ENCODE assay signal across 1 cellular context in the genomic region with DNA sequence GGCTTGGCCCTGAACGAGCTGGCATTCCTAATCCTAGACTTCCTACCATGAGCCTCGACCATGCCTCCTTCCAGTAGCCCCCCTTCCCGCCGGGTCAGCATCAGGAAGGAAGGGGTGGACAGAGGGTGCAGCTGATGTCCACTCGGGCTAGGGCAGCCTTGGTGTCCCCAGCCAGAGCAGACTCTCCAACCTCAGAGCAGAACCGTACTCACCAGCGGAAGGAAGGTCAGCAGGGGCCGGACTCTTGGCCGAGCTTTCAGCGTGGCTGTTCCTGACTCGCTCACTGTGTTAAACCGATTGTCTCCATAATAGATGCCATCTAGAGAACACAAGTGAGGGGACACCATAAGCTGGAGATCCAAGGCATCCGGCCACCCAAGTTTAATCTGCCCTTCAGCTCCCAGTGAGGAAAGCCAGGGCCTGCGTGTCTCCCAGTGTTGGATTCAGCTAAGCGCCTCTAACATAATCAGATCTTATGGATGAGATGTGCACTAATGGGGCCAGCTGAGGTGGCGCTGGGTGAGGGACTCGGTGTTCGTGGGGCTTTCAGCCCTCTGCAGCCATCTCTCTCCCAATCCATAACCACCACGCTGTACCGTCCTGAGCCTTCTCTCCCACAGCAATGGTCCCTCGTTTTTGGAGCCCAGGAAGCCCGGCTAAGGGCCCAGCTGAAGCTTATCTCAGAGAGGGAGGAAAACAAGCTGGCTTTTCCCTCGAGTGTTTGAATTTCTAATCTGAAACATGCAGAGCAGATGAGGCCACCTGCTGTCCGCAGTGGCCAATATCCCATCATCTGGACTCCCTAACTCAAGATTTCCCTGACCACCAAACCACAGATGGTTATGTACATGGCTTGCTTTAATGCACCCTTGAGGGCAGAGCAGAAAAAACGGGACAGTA.
A peak's percentile ranks its signal among the peaks of the same experiment; 100 is the strongest.
TF ChIP-seq lines count a peak whose summit lies in the region.

No MANE protein-coding gene starts in this region.

TF ChIP-seq in K562, 482 proteins besides CTCF, POLR2A, EP300 and RAD21 (continued from another document and continues in another):
- TF ChIP-seq SMARCB1 (IDR thresholded peaks at IDR 0.05; ENCODE audit: insufficient read length, low read depth) (no peak), FOXK2 (conservative IDR thresholded peaks at IDR 0.05 in 1 of 2, IDR thresholded peaks at IDR 0.05 in 1 of 2; ENCODE audit: low read depth in 2 of 2) (peak; percentile 58 to 73; a peak in 3 of 4 replicates), DMBX1 (CRISPR knock-in tag; IDR thresholded peaks at IDR 0.05; ENCODE audit: borderline replicate concordance) (peak; percentile 66; the same call in 1 of the 2 replicates), CBFB (CRISPR knock-in tag; IDR thresholded peaks at IDR 0.05) (peak; percentile 84; the same call in 1 of the 2 replicates), ZNF263 (CRISPR knock-in tag; IDR thresholded peaks at IDR 0.05; ENCODE audit: borderline replicate concordance) (0 out of 2 replicates have a peak, but pooled peaks have one; percentile 40), FOXA3 (CRISPR knock-in tag; conservative IDR thresholded peaks at IDR 0.05 in 1 of 2, IDR thresholded peaks at IDR 0.05 in 1 of 2) (peak; percentile 66 to 84; a peak in 3 of 4 replicates), ZNF384 (IDR thresholded peaks at IDR 0.05; ENCODE audit: low read depth, low read length) (0 out of 2 replicates have a peak, but pooled peaks have one; percentile 14), E2F3 (CRISPR knock-in tag; IDR thresholded peaks at IDR 0.05) (no peak), MTA3 (IDR thresholded peaks at IDR 0.05; ENCODE audit: borderline replicate concordance) (no peak), HNRNPK (IDR thresholded peaks at IDR 0.05; ENCODE audit: low read depth, low read length, poor library complexity, severe bottlenecking) (no peak), TEAD2 (tag; IDR thresholded peaks at IDR 0.05) (no peak), HMG20A (CRISPR knock-in tag; conservative IDR thresholded peaks at IDR 0.05) (no peak), SMAD3 (CRISPR knock-in tag; conservative IDR thresholded peaks at IDR 0.05) (no peak), ZNF79 (CRISPR knock-in tag; IDR thresholded peaks at IDR 0.05; ENCODE audit: low read depth) (no peak), KAT7 (CRISPR knock-in tag; IDR thresholded peaks at IDR 0.05; ENCODE audit: borderline replicate concordance) (no peak), PCBP2 (IDR thresholded peaks at IDR 0.05; ENCODE audit: low read depth, low read length, poor library complexity, severe bottlenecking) (no peak), ATF1 (CRISPR knock-in tag; IDR thresholded peaks at IDR 0.05) (no peak), ATF1 (tag; IDR thresholded peaks at IDR 0.05) (no peak), PRPF4 (IDR thresholded peaks at IDR 0.05; ENCODE audit: insufficient read depth, low read depth, low read length, poor library complexity, severe bottlenecking) (no peak), BRD9 (IDR thresholded peaks at IDR 0.05; ENCODE audit: low read depth, partially characterized antibody) (no peak), STAG1 (CRISPR knock-in tag; IDR thresholded peaks at IDR 0.05; ENCODE audit: borderline replicate concordance) (peak; percentile 37; the same call in 1 of the 2 replicates), NCOA6 (IDR thresholded peaks at IDR 0.05) (no peak), TRIM24 (IDR thresholded peaks at IDR 0.05) (peak; percentile 46 to 50; a peak in 1 of 4 replicates), POLR2AphosphoS5 (IDR thresholded peaks at IDR 0.05; ENCODE audit: control insufficient read depth, insufficient read depth, low read depth, low read length) (peak; percentile 63), ZNF121 (CRISPR knock-in tag; conservative IDR thresholded peaks at IDR 0.05) (no peak), TBL1XR1 (IDR thresholded peaks at IDR 0.05; ENCODE audit: low read length in 2 of 2) (peak in 1 of 2 experiments; percentile 52; a peak in 1 of 4 replicates)
- TF ChIP-seq, protein P1, sequence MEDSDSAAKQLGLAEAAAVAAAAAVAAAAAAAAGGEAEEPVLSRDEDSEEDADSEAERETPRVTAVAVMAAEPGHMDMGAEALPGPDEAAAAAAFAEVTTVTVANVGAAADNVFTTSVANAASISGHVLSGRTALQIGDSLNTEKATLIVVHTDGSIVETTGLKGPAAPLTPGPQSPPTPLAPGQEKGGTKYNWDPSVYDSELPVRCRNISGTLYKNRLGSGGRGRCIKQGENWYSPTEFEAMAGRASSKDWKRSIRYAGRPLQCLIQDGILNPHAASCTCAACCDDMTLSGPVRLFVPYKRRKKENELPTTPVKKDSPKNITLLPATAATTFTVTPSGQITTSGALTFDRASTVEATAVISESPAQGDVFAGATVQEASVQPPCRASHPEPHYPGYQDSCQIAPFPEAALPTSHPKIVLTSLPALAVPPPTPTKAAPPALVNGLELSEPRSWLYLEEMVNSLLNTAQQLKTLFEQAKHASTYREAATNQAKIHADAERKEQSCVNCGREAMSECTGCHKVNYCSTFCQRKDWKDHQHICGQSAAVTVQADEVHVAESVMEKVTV (CRISPR knock-in tag; IDR thresholded peaks at IDR 0.05): peak; percentile 60
- TF ChIP-seq, protein P2, sequence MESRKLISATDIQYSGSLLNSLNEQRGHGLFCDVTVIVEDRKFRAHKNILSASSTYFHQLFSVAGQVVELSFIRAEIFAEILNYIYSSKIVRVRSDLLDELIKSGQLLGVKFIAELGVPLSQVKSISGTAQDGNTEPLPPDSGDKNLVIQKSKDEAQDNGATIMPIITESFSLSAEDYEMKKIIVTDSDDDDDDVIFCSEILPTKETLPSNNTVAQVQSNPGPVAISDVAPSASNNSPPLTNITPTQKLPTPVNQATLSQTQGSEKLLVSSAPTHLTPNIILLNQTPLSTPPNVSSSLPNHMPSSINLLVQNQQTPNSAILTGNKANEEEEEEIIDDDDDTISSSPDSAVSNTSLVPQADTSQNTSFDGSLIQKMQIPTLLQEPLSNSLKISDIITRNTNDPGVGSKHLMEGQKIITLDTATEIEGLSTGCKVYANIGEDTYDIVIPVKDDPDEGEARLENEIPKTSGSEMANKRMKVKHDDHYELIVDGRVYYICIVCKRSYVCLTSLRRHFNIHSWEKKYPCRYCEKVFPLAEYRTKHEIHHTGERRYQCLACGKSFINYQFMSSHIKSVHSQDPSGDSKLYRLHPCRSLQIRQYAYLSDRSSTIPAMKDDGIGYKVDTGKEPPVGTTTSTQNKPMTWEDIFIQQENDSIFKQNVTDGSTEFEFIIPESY (CRISPR knock-in tag; IDR thresholded peaks at IDR 0.05): 0 out of 2 replicates have a peak, but pooled peaks have one; percentile 10
- TF ChIP-seq, protein P3, sequence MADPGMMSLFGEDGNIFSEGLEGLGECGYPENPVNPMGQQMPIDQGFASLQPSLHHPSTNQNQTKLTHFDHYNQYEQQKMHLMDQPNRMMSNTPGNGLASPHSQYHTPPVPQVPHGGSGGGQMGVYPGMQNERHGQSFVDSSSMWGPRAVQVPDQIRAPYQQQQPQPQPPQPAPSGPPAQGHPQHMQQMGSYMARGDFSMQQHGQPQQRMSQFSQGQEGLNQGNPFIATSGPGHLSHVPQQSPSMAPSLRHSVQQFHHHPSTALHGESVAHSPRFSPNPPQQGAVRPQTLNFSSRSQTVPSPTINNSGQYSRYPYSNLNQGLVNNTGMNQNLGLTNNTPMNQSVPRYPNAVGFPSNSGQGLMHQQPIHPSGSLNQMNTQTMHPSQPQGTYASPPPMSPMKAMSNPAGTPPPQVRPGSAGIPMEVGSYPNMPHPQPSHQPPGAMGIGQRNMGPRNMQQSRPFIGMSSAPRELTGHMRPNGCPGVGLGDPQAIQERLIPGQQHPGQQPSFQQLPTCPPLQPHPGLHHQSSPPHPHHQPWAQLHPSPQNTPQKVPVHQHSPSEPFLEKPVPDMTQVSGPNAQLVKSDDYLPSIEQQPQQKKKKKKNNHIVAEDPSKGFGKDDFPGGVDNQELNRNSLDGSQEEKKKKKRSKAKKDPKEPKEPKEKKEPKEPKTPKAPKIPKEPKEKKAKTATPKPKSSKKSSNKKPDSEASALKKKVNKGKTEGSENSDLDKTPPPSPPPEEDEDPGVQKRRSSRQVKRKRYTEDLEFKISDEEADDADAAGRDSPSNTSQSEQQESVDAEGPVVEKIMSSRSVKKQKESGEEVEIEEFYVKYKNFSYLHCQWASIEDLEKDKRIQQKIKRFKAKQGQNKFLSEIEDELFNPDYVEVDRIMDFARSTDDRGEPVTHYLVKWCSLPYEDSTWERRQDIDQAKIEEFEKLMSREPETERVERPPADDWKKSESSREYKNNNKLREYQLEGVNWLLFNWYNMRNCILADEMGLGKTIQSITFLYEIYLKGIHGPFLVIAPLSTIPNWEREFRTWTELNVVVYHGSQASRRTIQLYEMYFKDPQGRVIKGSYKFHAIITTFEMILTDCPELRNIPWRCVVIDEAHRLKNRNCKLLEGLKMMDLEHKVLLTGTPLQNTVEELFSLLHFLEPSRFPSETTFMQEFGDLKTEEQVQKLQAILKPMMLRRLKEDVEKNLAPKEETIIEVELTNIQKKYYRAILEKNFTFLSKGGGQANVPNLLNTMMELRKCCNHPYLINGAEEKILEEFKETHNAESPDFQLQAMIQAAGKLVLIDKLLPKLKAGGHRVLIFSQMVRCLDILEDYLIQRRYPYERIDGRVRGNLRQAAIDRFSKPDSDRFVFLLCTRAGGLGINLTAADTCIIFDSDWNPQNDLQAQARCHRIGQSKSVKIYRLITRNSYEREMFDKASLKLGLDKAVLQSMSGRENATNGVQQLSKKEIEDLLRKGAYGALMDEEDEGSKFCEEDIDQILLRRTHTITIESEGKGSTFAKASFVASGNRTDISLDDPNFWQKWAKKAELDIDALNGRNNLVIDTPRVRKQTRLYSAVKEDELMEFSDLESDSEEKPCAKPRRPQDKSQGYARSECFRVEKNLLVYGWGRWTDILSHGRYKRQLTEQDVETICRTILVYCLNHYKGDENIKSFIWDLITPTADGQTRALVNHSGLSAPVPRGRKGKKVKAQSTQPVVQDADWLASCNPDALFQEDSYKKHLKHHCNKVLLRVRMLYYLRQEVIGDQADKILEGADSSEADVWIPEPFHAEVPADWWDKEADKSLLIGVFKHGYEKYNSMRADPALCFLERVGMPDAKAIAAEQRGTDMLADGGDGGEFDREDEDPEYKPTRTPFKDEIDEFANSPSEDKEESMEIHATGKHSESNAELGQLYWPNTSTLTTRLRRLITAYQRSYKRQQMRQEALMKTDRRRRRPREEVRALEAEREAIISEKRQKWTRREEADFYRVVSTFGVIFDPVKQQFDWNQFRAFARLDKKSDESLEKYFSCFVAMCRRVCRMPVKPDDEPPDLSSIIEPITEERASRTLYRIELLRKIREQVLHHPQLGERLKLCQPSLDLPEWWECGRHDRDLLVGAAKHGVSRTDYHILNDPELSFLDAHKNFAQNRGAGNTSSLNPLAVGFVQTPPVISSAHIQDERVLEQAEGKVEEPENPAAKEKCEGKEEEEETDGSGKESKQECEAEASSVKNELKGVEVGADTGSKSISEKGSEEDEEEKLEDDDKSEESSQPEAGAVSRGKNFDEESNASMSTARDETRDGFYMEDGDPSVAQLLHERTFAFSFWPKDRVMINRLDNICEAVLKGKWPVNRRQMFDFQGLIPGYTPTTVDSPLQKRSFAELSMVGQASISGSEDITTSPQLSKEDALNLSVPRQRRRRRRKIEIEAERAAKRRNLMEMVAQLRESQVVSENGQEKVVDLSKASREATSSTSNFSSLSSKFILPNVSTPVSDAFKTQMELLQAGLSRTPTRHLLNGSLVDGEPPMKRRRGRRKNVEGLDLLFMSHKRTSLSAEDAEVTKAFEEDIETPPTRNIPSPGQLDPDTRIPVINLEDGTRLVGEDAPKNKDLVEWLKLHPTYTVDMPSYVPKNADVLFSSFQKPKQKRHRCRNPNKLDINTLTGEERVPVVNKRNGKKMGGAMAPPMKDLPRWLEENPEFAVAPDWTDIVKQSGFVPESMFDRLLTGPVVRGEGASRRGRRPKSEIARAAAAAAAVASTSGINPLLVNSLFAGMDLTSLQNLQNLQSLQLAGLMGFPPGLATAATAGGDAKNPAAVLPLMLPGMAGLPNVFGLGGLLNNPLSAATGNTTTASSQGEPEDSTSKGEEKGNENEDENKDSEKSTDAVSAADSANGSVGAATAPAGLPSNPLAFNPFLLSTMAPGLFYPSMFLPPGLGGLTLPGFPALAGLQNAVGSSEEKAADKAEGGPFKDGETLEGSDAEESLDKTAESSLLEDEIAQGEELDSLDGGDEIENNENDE (IDR thresholded peaks at IDR 0.05; ENCODE audit: low read depth, low read length): no peak
- TF ChIP-seq, protein P4, sequence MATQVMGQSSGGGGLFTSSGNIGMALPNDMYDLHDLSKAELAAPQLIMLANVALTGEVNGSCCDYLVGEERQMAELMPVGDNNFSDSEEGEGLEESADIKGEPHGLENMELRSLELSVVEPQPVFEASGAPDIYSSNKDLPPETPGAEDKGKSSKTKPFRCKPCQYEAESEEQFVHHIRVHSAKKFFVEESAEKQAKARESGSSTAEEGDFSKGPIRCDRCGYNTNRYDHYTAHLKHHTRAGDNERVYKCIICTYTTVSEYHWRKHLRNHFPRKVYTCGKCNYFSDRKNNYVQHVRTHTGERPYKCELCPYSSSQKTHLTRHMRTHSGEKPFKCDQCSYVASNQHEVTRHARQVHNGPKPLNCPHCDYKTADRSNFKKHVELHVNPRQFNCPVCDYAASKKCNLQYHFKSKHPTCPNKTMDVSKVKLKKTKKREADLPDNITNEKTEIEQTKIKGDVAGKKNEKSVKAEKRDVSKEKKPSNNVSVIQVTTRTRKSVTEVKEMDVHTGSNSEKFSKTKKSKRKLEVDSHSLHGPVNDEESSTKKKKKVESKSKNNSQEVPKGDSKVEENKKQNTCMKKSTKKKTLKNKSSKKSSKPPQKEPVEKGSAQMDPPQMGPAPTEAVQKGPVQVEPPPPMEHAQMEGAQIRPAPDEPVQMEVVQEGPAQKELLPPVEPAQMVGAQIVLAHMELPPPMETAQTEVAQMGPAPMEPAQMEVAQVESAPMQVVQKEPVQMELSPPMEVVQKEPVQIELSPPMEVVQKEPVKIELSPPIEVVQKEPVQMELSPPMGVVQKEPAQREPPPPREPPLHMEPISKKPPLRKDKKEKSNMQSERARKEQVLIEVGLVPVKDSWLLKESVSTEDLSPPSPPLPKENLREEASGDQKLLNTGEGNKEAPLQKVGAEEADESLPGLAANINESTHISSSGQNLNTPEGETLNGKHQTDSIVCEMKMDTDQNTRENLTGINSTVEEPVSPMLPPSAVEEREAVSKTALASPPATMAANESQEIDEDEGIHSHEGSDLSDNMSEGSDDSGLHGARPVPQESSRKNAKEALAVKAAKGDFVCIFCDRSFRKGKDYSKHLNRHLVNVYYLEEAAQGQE (CRISPR knock-in tag; IDR thresholded peaks at IDR 0.05; ENCODE audit: low read depth): no peak
- TF ChIP-seq, protein P5, sequence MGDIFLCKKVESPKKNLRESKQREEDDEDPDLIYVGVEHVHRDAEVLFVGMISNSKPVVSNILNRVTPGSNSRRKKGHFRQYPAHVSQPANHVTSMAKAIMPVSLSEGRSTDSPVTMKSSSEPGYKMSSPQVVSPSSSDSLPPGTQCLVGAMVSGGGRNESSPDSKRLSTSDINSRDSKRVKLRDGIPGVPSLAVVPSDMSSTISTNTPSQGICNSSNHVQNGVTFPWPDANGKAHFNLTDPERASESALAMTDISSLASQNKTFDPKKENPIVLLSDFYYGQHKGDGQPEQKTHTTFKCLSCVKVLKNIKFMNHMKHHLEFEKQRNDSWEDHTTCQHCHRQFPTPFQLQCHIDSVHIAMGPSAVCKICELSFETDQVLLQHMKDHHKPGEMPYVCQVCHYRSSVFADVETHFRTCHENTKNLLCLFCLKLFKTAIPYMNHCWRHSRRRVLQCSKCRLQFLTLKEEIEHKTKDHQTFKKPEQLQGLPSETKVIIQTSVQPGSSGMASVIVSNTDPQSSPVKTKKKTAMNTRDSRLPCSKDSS (IDR thresholded peaks at IDR 0.05; ENCODE audit: low read depth, partially characterized antibody): no peak
